ENCODE assay signal across 18 cellular contexts in genomic region chr5:143084452-143084851, GRCh38.
"Had no signal": no experiment of that assay in that cellular context is flagged by ENCODE, and none has a peak within 500 bp of the region (broad histone marks: within the 10 kb centered on the region; RNA-seq: fewer than 3 reads in every experiment).

No MANE protein-coding gene starts in this region.

- H3K4me2 ChIP-seq: smooth muscle cell had no signal

- ATAC-seq: left lobe of liver; natural killer cell treated with Interleukin-12 subunit alpha and Interleukin-12 subunit beta and Interleukin-15 and Interleukin-18, amount 100 ng/mL, for 72 hours; right lobe of liver; stimulated activated naive B cell treated with anti-CD40 and anti-IgM and Interleukin-4, amounts not matched to agents 10 μg/mL and 1 μg/mL and 100 μg/mL, for 72 hours had no signal

- DNase-seq: activated CD4-positive, alpha-beta T cell treated with anti-CD3 and anti-CD28 coated beads, Interleukin-2, amount 50 U/mL, for 48 hours; activated naive CD4-positive, alpha-beta T cell treated with anti-CD3 and anti-CD28 coated beads for 36 hours; activated T-cell treated with anti-CD3 and anti-CD28 coated beads, Interleukin-2, amount 50 U/mL, for 48 hours; effector CD4-positive, alpha-beta T cell; foreskin fibroblast; islet precursor cell; midbrain; ovary; right lobe of liver; stimulated activated CD4-positive, alpha-beta T cell treated with anti-CD3 and anti-CD28 coated beads, Interleukin-15, amount 100 ng/mL, for 24 hours; stimulated activated naive B cell treated with anti-CD40 and anti-IgM and Interleukin-4, amounts not matched to agents 10 μg/mL and 1 μg/mL and 100 μg/mL, for 72 hours; T-helper 9 cell; trophoblast cell; uterus had no signal

- H3K27me3 ChIP-seq: neutrophil, ovary, right lobe of liver, uterus had no signal

- H3K4me1 ChIP-seq: right lobe of liver, uterus had no signal

- H3K36me3 ChIP-seq: ovary, right lobe of liver, uterus had no signal

- H3K9me3 ChIP-seq: neutrophil, ovary, right lobe of liver, uterus had no signal

- H3K27ac ChIP-seq: neutrophil, ovary, right lobe of liver, uterus had no signal

- H3K4me3 ChIP-seq: ovary, right lobe of liver, smooth muscle cell, uterus had no signal
